Comparison of ENCODE assay signal across 8 cellular contexts in the genomic region with DNA sequence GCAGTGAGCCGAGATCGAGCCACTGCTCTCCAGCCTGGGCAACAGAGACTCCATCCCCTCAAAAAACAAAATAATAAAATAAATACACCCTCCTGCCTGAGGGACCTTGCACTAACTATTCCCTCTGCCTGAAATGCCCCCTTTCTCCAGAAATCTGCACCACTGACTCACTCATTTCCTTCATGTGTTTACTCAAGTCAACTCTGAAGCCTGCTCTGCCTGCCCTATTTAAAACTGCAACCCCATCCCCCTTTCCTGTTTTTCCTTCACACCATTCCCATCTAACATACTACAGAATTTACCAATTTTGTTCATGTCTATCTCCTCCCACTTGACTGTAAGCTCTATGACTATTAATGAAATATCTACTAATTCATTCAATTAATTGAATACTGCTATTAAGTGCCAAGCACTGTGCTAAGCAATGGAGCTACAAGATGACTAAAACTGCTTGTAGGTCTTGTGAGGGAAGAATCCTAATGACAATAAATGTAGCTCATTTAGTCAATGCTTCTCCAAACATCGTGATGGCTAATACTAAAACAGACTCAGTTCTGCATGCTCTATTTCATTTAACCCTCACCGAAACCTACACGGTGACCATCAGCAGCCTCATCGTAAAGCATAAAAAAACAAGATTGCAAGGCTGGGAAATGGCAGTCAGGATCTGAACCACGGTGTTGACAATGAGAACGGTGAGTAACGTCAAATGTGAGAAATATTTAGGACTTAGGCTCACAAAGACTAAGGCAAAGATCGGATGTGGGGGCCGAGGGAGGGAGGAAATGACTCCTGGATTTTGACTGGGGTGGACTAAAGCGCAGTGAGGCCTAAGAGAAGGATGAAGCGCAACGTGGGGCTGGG. TPM values are rescaled to one million over a fixed set of nuclear protein-coding genes. Genes with fewer than 3 reads are reported as not detected.
DNase-seq lines count a peak whose midpoint lies in the region; ATAC-seq, FAIRE-seq and TF ChIP-seq lines count a peak whose summit lies in the region.

No MANE protein-coding gene starts in this region.

- intact Hi-C loops in CD4-positive, alpha-beta T cell (cut with DNase I, micrococcal nuclease), result loop anchor here (1.0 to 10.0 kb wide), 8 partner anchors 36 to 745 kb away; partner anchors contain the start of genes KPNA6 (in 2 of the 2), ADGRB2 (in 1 of the 2), BSDC1 (in 1 of the 2) and PEF1 (in 1 of the 2)
- intact Hi-C loops in gastrocnemius medialis (cut with DNase I; ENCODE audit: low total_unique reads), result loop anchor here (2.0 to 5.0 kb wide), 4 partner anchors 59 to 169 kb away; partner anchors contain the start of genes CCDC28B and KHDRBS1

- POLR2A ChIA-PET in CD4-positive, alpha-beta T cell (lab: Charles Lee), result interaction anchor here (0.6 to 3.4 kb wide), 28 partner anchors 7 to 1055 kb away, joined by 3 to 71 read pairs (median 6); partner anchors contain the start of genes BSDC1, CCDC28B, IQCC and KHDRBS1

- H3K4me1 ChIP-seq in gastrocnemius medialis, result peaks cover 12 to 18% of the 10 kb centered on the region in 2 donors

- no peaks in the 10 kb centered on the region for H3K9me3 Mint-ChIP-seq in CD4-positive, alpha-beta T cell

- H3K36me3 ChIP-seq in gastrocnemius medialis, result peaks cover 0 to 9% of the 10 kb centered on the region in 2 donors

- H3K36me3 Mint-ChIP-seq in CD4-positive, alpha-beta T cell (ENCODE audit: low read depth), result peaks cover 39% of the 10 kb centered on the region

- CTCF ChIA-PET in CD4-positive, alpha-beta T cell (lab: Charles Lee), result interaction anchor here (0.6 to 5.5 kb wide), 5 partner anchors 9 to 329 kb away, joined by 3 to 39 read pairs (median 4); partner anchors contain the start of genes KPNA6 and TXLNA

- peak overlapping the region; percentile 82 for H3K27ac Mint-ChIP-seq in CD4-positive, alpha-beta T cell

- no peak for ATAC-seq in CD4-positive, alpha-beta T cell (ENCODE audit: poor library complexity)
- ATAC-seq in gastrocnemius medialis (no peak), HG03571 (IDR thresholded peaks at IDR 0.05; ENCODE audit: unreplicated experiment) (no peak)

- H3K27me3 ChIP-seq in CD4-positive, alpha-beta T cell (ENCODE audit: control insufficient read depth, insufficient read depth, low read length), result no peaks in the 10 kb centered on the region
- no peaks in the 10 kb centered on the region for H3K27me3 ChIP-seq in gastrocnemius medialis

- TF ChIP-seq POLR2A in gastrocnemius medialis (IDR thresholded peaks at IDR 0.05), result no peak

- TF ChIP-seq CTCF in CD4-positive, alpha-beta T cell (IDR thresholded peaks at IDR 0.05), result no peak
- TF ChIP-seq CTCF in HFF-Myc (IDR thresholded peaks at IDR 0.05; ENCODE audit: low read depth, low read length, missing control alignments) (no peak), WI38 (IDR thresholded peaks at IDR 0.05; ENCODE audit: low read depth, low read length) (no peak), gastrocnemius medialis (IDR thresholded peaks at IDR 0.05 in 4 of 5, conservative IDR thresholded peaks at IDR 0.05 in 1 of 5) (no peak)

- FAIRE-seq in urothelium cell line (lab: Jason Lieb, UNC), result no peak

- in situ Hi-C loops in gastrocnemius medialis (cut with MboI; ENCODE audit: low sequenced_read_pairs in 4 of 4), result no loop called here

- H3K27ac ChIP-seq in CD4-positive, alpha-beta T cell (ENCODE audit: low read depth, low read length), result peak overlapping the region; percentile 68
- peak overlapping the region; percentile 95 to 97 (median 97) for H3K27ac ChIP-seq in gastrocnemius medialis

- peaks cover 40% of the 10 kb centered on the region for H3K4me1 Mint-ChIP-seq in CD4-positive, alpha-beta T cell (ENCODE audit: low read depth)

- no peaks in the 10 kb centered on the region for H3K9me3 ChIP-seq in CD4-positive, alpha-beta T cell (ENCODE audit: control insufficient read depth, low read length)
- H3K9me3 ChIP-seq in gastrocnemius medialis, result no peaks in the 10 kb centered on the region

- no peaks in the 10 kb centered on the region for H3K27me3 Mint-ChIP-seq in CD4-positive, alpha-beta T cell

- no peak for DNase-seq in CD4-positive, alpha-beta T cell
- DNase-seq in HFF-Myc (ENCODE audit: extremely low read depth, low read depth) (no peak), glomerular endothelial cell (ENCODE audit: extremely low read depth, low read depth, low spot score) (peak; percentile 78), gastrocnemius medialis (no peak), urothelium cell line (ENCODE audit: low spot score) (no peak), COR-L47 (lab: John Stamatoyannopoulos, UW) (no peak)

- peak overlapping the region; percentile 89 for H3K4me3 Mint-ChIP-seq in CD4-positive, alpha-beta T cell

- H3K4me3 ChIP-seq in HFF-Myc (replicated peaks; ENCODE audit: low read depth, low read length) (peak overlapping the region; percentile 61), WI38 (ENCODE audit: low read depth, low read length) (peak overlapping the region; percentile 74), gastrocnemius medialis (peak overlapping the region; percentile 84 to 96 (median 90))

RNA-seq across cellular contexts. Expression of gene TMEM39B, which starts 0.7 kb away (rescaled TPM):
- total RNA-seq in CD4-positive, alpha-beta T cell, result 1 to 10 TPM; 7.2 to 7.9 TPM
- 9.5 and 10.3 TPM in 2 replicates for total RNA-seq in glomerular endothelial cell
- total RNA-seq in gastrocnemius medialis, result 10 to 100 TPM in 2 of 4 donors, 1 to 10 TPM in 2; 2.5 to 11.1 (median 6.7) TPM

RNA-seq across cellular contexts. Expression of gene KPNA6, which starts 35.9 kb away (rescaled TPM):
- 10 to 100 TPM; 47.1 to 47.8 TPM for total RNA-seq in CD4-positive, alpha-beta T cell
- total RNA-seq in glomerular endothelial cell (50.3 and 51.1 TPM in 2 replicates), gastrocnemius medialis (10 to 100 TPM; 67.3 to 80.7 (median 74.4) TPM)

RNA-seq across cellular contexts. Expression of gene KHDRBS1, which starts 58.3 kb away (rescaled TPM):
- 10 to 100 TPM; 91.6 to 94.2 TPM for total RNA-seq in CD4-positive, alpha-beta T cell
- 86.4 and 128 TPM in 2 replicates for total RNA-seq in glomerular endothelial cell
- total RNA-seq in gastrocnemius medialis, result 10 to 100 TPM; 19.9 to 50.3 (median 34.6) TPM
